Comparison of ENCODE assay signal across 19 cellular contexts in genomic region chr1:69320679-69321310, GRCh38.
DNase-seq lines count a peak whose midpoint lies in the region; ATAC-seq, FAIRE-seq and TF ChIP-seq lines count a peak whose summit lies in the region.
"Had no signal": no experiment of that assay in that cellular context is flagged by ENCODE, and none has a peak within 500 bp of the region (broad histone marks: within the 10 kb centered on the region; RNA-seq: fewer than 3 reads in every experiment).

No MANE protein-coding gene starts in this region.

- ATAC-seq in HG03175 (IDR thresholded peaks at IDR 0.05; ENCODE audit: unreplicated experiment) = peak; percentile 80
- ATAC-seq: natural killer cell treated with Interleukin-12 subunit alpha and Interleukin-12 subunit beta and Interleukin-15 and Interleukin-18, amount 100 ng/mL, for 72 hours had no signal

- TF ChIP-seq POLR2A in H54 (IDR thresholded peaks at IDR 0.05; ENCODE audit: low read depth, low read length) = no peak

- no peak for TF ChIP-seq CTCF in GM13977 (IDR thresholded peaks at IDR 0.05; ENCODE audit: extremely low read depth, insufficient read depth, missing control alignments)
- TF ChIP-seq CTCF in GM20000 (IDR thresholded peaks at IDR 0.05; ENCODE audit: extremely low read depth, missing control alignments) = no peak

- DNase-seq in GM13977 (ENCODE audit: low spot score) (peak; percentile 35), GM20000 (ENCODE audit: low spot score) (peak; percentile 21), OCI-M1 (lab: John Stamatoyannopoulos, UW) (peak; percentile 51), RPMI8226 (no peak), DMS114 treated with DMSO at 0.1 percent for 48 hours (lab: John Stamatoyannopoulos, UW; ENCODE audit: unreplicated experiment) (no peak), H54 (ENCODE audit: insufficient read length, low spot score) (no peak), NCI-H2029 (lab: John Stamatoyannopoulos, UW) (no peak)
- DNase-seq: activated T-cell treated with anti-CD3 and anti-CD28 coated beads, Interleukin-2, amount 50 U/mL, for 1 hour; AML-193; DMS79; erythroblast; GM23248; left ventricle myocardium inferior; NCI-H2029 treated with DMSO at 0.1 percent for 48 hours; SK-N-SH; stimulated activated CD4-positive, alpha-beta T cell treated with anti-CD3 and anti-CD28 coated beads, Interleukin-2, amount 100 ng/mL, for 48 hours had no signal

- in situ Hi-C loops in GM13977 (cut with MboI; ENCODE audit: low pct_unique_long_range_greater_than_20kb, low sequenced_read_pairs, unreplicated experiment) = no loop called here

- no peak for FAIRE-seq in H54 (lab: Jason Lieb, UNC)
- FAIRE-seq: GM18507 had no signal

Comparison
In these comparisons a context has a peak if more than half of its experiments do, and no peak if none do; other contexts are left out.
1. DNase-seq: peak in GM13977 (single experiment), GM20000 (single experiment) and OCI-M1 (single experiment); none in RPMI8226 (single experiment), DMS114 treated with DMSO at 0.1 percent for 48 hours (single experiment), H54 (single experiment) and NCI-H2029 (single experiment).